Comparison of ENCODE assay signal across 16 cellular contexts in the genomic region with DNA sequence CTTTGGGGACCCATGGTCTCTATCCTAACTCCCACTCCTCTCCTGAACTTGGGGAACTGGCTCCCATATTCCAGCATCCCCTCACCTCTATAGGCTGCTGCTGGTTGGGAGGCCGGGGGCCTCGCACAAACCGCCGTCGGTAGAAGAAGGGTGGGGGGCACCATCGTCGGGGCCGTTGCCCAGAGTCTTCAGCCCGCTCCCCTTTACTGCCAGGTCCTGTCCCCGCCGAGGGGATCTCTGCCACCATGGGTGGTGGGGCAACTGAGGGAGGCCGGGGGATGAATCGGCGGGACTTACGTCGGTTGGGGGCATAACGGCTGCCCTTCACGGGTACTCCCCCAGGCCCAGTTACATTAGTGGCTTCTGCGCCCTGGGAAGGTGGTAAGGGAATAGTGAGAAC. TPM values are rescaled to one million over a fixed set of nuclear protein-coding genes. Genes with fewer than 3 reads are reported as not detected.
DNase-seq lines count a peak whose midpoint lies in the region; ATAC-seq and TF ChIP-seq lines count a peak whose summit lies in the region.
"Had no signal": no experiment of that assay in that cellular context is flagged by ENCODE, and none has a peak within 500 bp of the region (broad histone marks: within the 10 kb centered on the region; RNA-seq: fewer than 3 reads in every experiment).

No MANE protein-coding gene starts in this region.

- peak overlapping the region; percentile 3 for H3K27ac ChIP-seq in rectal smooth muscle tissue (ENCODE audit: low read depth, low read length)
- H3K27ac ChIP-seq: GM23248 had no signal

- peak; percentile 10 for TF ChIP-seq POLR2A in erythroblast (IDR thresholded peaks at IDR 0.05; ENCODE audit: low read length)

- ATAC-seq in left ventricle myocardium superior (no peak), GM18907 (IDR thresholded peaks at IDR 0.05; ENCODE audit: unreplicated experiment) (no peak)
- ATAC-seq: HCT116 had no signal

- DNase-seq in AG20443 (ENCODE audit: low spot score) (peak; percentile 3), erythroblast (lab: John Stamatoyannopoulos, UW) (no peak), left ventricle myocardium superior (peak; percentile 26), DMS79 (lab: John Stamatoyannopoulos, UW) (no peak), NCI-H82 treated with DMSO at 0.1 percent for 48 hours (lab: John Stamatoyannopoulos, UW; ENCODE audit: unreplicated experiment) (no peak), DMS53 treated with DMSO at 0.1 percent for 48 hours (lab: John Stamatoyannopoulos, UW; ENCODE audit: unreplicated experiment) (no peak)
- DNase-seq: ACHN; C1 segment of cervical spinal cord; CD4-positive, alpha-beta memory T cell; GM23248 had no signal

- intact Hi-C loops in left ventricle myocardium superior (cut with micrococcal nuclease) = no loop called here

- no peak overlapping the region for H3K9ac ChIP-seq in rectal smooth muscle tissue (ENCODE audit: low read length)
- H3K9ac ChIP-seq: GM23248 had no signal

- no peak overlapping the region for H3K4me3 ChIP-seq in rectal smooth muscle tissue (ENCODE audit: low read length)
- H3K4me3 ChIP-seq: GM23248 had no signal

- peaks cover 2% of the 10 kb centered on the region for H3K36me3 ChIP-seq in rectal smooth muscle tissue (ENCODE audit: control insufficient read depth, insufficient read depth, low read length)

- peaks cover 22% of the 10 kb centered on the region for H3K4me1 ChIP-seq in rectal smooth muscle tissue (ENCODE audit: control insufficient read depth, insufficient read depth, low read length)

- H3K27me3 ChIP-seq in rectal smooth muscle tissue (ENCODE audit: control insufficient read depth, insufficient read depth, low read length) = peaks cover 6% of the 10 kb centered on the region

RNA-seq across cellular contexts. Expression of gene YBX2, which starts 4.3 kb away (rescaled TPM):
- total RNA-seq in left ventricle myocardium superior = 0.77 TPM

RNA-seq across cellular contexts. Expression of gene SLC2A4, which starts 8.6 kb away (rescaled TPM):
- 170 TPM for total RNA-seq in left ventricle myocardium superior
- total RNA-seq: A172; B cell; CD4-positive, alpha-beta memory T cell; GM23248 had no signal

RNA-seq across cellular contexts. Expression of gene EIF5A, which starts 17.3 kb away (rescaled TPM):
- 311 TPM for total RNA-seq in left ventricle myocardium superior

RNA-seq across cellular contexts. Expression of gene GPS2, which starts 25.0 kb away (rescaled TPM):
- total RNA-seq in left ventricle myocardium superior = 75.0 TPM

RNA-seq across cellular contexts. Expression of gene CLDN7, which starts 27.9 kb away (rescaled TPM):
- 1.8 TPM for total RNA-seq in left ventricle myocardium superior
- total RNA-seq: A172, Daoy had no signal

Comparison
In these comparisons a context has a peak if more than half of its experiments do, and no peak if none do; other contexts are left out.
1. DNase-seq: peak in AG20443 (single experiment) and left ventricle myocardium superior (single experiment); none in erythroblast (0 of 2), DMS79 (single experiment), NCI-H82 treated with DMSO at 0.1 percent for 48 hours (single experiment) and DMS53 treated with DMSO at 0.1 percent for 48 hours (single experiment).